ENCODE assay signal across 1 cellular context in the genomic region with DNA sequence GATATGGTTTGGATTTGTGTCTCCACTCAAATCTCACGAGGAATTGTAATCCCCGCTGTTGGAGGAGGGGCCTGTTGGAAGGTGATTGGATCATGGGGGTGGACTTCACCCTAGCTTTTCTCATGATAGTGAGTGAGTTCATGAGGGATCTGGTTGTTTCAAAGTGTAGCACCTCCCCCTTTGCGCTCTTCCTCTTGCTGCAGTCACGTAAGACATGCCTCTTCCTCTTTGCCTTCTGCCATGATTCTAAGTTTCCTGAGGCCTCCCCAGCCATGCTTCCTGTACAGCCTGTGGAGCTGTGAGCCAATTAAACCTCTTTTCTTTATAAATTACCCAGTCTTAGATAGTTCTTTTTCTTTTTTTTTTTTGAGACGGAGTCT.
TF ChIP-seq lines count a peak whose summit lies in the region.

No MANE protein-coding gene starts in this region.

TF ChIP-seq in GM23338, 12 proteins besides CTCF, POLR2A, EP300 and RAD21:
- TF ChIP-seq EZH2 (IDR thresholded peaks at IDR 0.05; ENCODE audit: low read depth, unreplicated experiment) (no peak), CREB1 (CRISPR knock-in tag; IDR thresholded peaks at IDR 0.05; ENCODE audit: low read depth) (no peak), JUNB (IDR thresholded peaks at IDR 0.05; ENCODE audit: unreplicated experiment) (no peak), POLR2AphosphoS5 (IDR thresholded peaks at IDR 0.05; ENCODE audit: low read depth) (no peak), ZNF462 (CRISPR knock-in tag; IDR thresholded peaks at IDR 0.05) (no peak), ETS1 (IDR thresholded peaks at IDR 0.05) (no peak), STAT1 (IDR thresholded peaks at IDR 0.05; ENCODE audit: unreplicated experiment) (no peak), NANOG (IDR thresholded peaks at IDR 0.05; ENCODE audit: borderline replicate concordance) (no peak), ZNF331 (CRISPR knock-in tag; IDR thresholded peaks at IDR 0.05; ENCODE audit: low read depth) (no peak), EZH2phosphoT487 (IDR thresholded peaks at IDR 0.05; ENCODE audit: unreplicated experiment) (no peak), ZNF114 (CRISPR knock-in tag; IDR thresholded peaks at IDR 0.05) (no peak)
- TF ChIP-seq, protein P1, sequence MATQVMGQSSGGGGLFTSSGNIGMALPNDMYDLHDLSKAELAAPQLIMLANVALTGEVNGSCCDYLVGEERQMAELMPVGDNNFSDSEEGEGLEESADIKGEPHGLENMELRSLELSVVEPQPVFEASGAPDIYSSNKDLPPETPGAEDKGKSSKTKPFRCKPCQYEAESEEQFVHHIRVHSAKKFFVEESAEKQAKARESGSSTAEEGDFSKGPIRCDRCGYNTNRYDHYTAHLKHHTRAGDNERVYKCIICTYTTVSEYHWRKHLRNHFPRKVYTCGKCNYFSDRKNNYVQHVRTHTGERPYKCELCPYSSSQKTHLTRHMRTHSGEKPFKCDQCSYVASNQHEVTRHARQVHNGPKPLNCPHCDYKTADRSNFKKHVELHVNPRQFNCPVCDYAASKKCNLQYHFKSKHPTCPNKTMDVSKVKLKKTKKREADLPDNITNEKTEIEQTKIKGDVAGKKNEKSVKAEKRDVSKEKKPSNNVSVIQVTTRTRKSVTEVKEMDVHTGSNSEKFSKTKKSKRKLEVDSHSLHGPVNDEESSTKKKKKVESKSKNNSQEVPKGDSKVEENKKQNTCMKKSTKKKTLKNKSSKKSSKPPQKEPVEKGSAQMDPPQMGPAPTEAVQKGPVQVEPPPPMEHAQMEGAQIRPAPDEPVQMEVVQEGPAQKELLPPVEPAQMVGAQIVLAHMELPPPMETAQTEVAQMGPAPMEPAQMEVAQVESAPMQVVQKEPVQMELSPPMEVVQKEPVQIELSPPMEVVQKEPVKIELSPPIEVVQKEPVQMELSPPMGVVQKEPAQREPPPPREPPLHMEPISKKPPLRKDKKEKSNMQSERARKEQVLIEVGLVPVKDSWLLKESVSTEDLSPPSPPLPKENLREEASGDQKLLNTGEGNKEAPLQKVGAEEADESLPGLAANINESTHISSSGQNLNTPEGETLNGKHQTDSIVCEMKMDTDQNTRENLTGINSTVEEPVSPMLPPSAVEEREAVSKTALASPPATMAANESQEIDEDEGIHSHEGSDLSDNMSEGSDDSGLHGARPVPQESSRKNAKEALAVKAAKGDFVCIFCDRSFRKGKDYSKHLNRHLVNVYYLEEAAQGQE (IDR thresholded peaks at IDR 0.05; ENCODE audit: unreplicated experiment): no peak
TF ChIP-seq in GM23338: peak in this region for 0.
